13 cellular contexts compared by ENCODE assay signal in genomic region chr4:2671267-2671895, GRCh38.
DNase-seq lines count a peak whose midpoint lies in the region; ATAC-seq and TF ChIP-seq lines count a peak whose summit lies in the region.
"Had no signal": no experiment of that assay in that cellular context is flagged by ENCODE, and none has a peak within 500 bp of the region (broad histone marks: within the 10 kb centered on the region; RNA-seq: fewer than 3 reads in every experiment).

No MANE protein-coding gene starts in this region.

- intact Hi-C loops in activated B cell treated with CpG ODN at 0.5 μM for 24 hours (cut with micrococcal nuclease), result no loop called here
- intact Hi-C loops in Right ventricle myocardium inferior (cut with DNase I), result no loop called here

- DNase-seq in EH (ENCODE audit: low read depth) (peak; percentile 33), activated B cell treated with CpG ODN at 0.5 μM for 24 hours (no peak), medulla oblongata (ENCODE audit: extremely low spot score) (peak; percentile 18), NCI-H187 (lab: John Stamatoyannopoulos, UW) (no peak), NCI-H446 (lab: John Stamatoyannopoulos, UW) (no peak), Right ventricle myocardium inferior (ENCODE audit: missing footprints) (no peak)
- DNase-seq: GOT3, IMR-90, NCI-H226, small intestine, transverse colon had no signal

- peak overlapping the region; percentile 49 for H3K27ac ChIP-seq in 22Rv1
- H3K27ac ChIP-seq: transverse colon had no signal

- peaks cover 52% of the 10 kb centered on the region for H3K4me1 Mint-ChIP-seq in activated B cell treated with CpG ODN at 0.5 μM for 24 hours

- H3K27me3 Mint-ChIP-seq in activated B cell treated with CpG ODN at 0.5 μM for 24 hours, result no peaks in the 10 kb centered on the region

- no peak for ATAC-seq in activated B cell treated with CpG ODN at 0.5 μM for 24 hours (ENCODE audit: low read depth)
- ATAC-seq in Right ventricle myocardium inferior, result no peak
- ATAC-seq in HG03139 (IDR thresholded peaks at IDR 0.05; ENCODE audit: unreplicated experiment), result no peak

- peak overlapping the region; percentile 41 for H3K27ac Mint-ChIP-seq in activated B cell treated with CpG ODN at 0.5 μM for 24 hours

- TF ChIP-seq CTCF in 22Rv1 (IDR thresholded peaks at IDR 0.05) (no peak), activated B cell treated with CpG ODN at 0.5 μM for 24 hours (IDR thresholded peaks at IDR 0.05) (no peak)

- H3K36me3 Mint-ChIP-seq in activated B cell treated with CpG ODN at 0.5 μM for 24 hours (ENCODE audit: low read depth), result peaks cover 74% of the 10 kb centered on the region

- CTCF ChIA-PET in activated B cell treated with CpG ODN at 0.5 μM for 24 hours (lab: Charles Lee), result no interaction called here

- POLR2A ChIA-PET in activated B cell treated with CpG ODN at 0.5 μM for 24 hours (lab: Charles Lee), result interaction anchor here (0.8 kb wide), 1 partner anchor 20 kb away, joined by 3 read pairs; no protein-coding TSS in a partner anchor

- no peaks in the 10 kb centered on the region for H3K9me3 Mint-ChIP-seq in activated B cell treated with CpG ODN at 0.5 μM for 24 hours

- no peak overlapping the region for H3K4me3 Mint-ChIP-seq in activated B cell treated with CpG ODN at 0.5 μM for 24 hours

Comparison
In these comparisons a context has a peak if more than half of its experiments do, and no peak if none do; other contexts are left out.
1. DNase-seq: peak in EH (single experiment) and medulla oblongata (single experiment); none in activated B cell treated with CpG ODN at 0.5 μM for 24 hours (single experiment), NCI-H187 (0 of 2), NCI-H446 (0 of 2) and Right ventricle myocardium inferior (single experiment).